In the genomic region with DNA sequence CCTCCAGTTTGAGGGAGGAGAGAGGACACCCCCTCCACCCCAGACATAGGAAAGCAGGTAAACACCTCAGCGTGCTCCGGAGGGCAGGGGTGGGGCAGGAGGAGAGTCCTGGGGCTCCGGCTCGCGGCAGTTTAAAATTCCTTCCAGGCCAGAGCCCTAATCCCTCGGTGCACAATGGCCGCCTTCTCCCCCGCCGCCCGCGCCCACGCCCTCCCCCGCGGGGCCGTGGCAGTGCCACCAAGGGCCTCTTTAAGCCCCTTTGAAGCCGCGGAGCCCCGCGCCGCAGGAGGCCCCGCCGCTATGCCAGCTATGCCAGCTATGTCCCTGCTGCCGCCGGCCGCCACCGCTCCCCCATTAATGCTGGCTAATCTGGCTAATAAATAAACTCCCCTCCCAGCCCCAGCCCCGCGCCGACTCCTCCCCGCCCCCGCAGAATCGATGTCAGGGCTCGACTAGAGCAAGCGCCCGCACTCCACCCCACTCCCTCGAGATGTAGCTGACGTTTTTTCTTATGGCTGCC, we compare ENCODE assay signal across 2 cellular contexts.
TF ChIP-seq lines count a peak whose summit lies in the region.

No MANE protein-coding gene starts in this region.

TF ChIP-seq in H1, 55 proteins besides CTCF, POLR2A, EP300 and RAD21 (continued from another document and continues in another):
- TF ChIP-seq EGR1 (IDR thresholded peaks at IDR 0.05; ENCODE audit: borderline replicate concordance, low read depth, low read length) (peak; percentile 79; the same call in 1 of the 2 replicates), SP1 (IDR thresholded peaks at IDR 0.05; ENCODE audit: low read depth, low read length) (0 out of 2 replicates have a peak, but pooled peaks have one; percentile 26), SP4 (IDR thresholded peaks at IDR 0.05; ENCODE audit: low read length) (no peak), BCL11A (IDR thresholded peaks at IDR 0.05; ENCODE audit: low read depth in 2 of 2, low read length in 2 of 2) (no peak), POLR2AphosphoS5 (IDR thresholded peaks at IDR 0.05; ENCODE audit: low read depth, low read length) (0 out of 2 replicates have a peak, but pooled peaks have one; percentile 2), CEBPB (IDR thresholded peaks at IDR 0.05; ENCODE audit: low read depth, low read length) (no peak), TEAD4 (IDR thresholded peaks at IDR 0.05; ENCODE audit: low read depth, low read length) (peak; percentile 100), CHD2 (IDR thresholded peaks at IDR 0.05; ENCODE audit: low read length) (no peak; the same call in 1 of the 2 replicates), ASH2L (IDR thresholded peaks at IDR 0.05; ENCODE audit: low read length) (no peak), BRCA1 (IDR thresholded peaks at IDR 0.05; ENCODE audit: low read depth, low read length) (no peak), SRF (IDR thresholded peaks at IDR 0.05; ENCODE audit: low read depth, low read length) (no peak), JUN (IDR thresholded peaks at IDR 0.05; ENCODE audit: low read depth, low read length) (no peak), TBP (IDR thresholded peaks at IDR 0.05; ENCODE audit: low read depth, low read length) (peak; percentile 38; the same call in 1 of the 2 replicates), HDAC2 (IDR thresholded peaks at IDR 0.05; ENCODE audit: borderline replicate concordance in 1 of 2, low read depth in 2 of 2, low read length in 2 of 2) (peak; percentile 91 to 97; a peak in 2 of 4 replicates), SAP30 (IDR thresholded peaks at IDR 0.05; ENCODE audit: insufficient read depth, insufficient replicate concordance, low read length) (no peak)
- TF ChIP-seq, protein P1, sequence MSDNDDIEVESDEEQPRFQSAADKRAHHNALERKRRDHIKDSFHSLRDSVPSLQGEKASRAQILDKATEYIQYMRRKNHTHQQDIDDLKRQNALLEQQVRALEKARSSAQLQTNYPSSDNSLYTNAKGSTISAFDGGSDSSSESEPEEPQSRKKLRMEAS (IDR thresholded peaks at IDR 0.05), result peak; percentile 22; the same call in 1 of the 2 replicates
- TF ChIP-seq, protein P2, sequence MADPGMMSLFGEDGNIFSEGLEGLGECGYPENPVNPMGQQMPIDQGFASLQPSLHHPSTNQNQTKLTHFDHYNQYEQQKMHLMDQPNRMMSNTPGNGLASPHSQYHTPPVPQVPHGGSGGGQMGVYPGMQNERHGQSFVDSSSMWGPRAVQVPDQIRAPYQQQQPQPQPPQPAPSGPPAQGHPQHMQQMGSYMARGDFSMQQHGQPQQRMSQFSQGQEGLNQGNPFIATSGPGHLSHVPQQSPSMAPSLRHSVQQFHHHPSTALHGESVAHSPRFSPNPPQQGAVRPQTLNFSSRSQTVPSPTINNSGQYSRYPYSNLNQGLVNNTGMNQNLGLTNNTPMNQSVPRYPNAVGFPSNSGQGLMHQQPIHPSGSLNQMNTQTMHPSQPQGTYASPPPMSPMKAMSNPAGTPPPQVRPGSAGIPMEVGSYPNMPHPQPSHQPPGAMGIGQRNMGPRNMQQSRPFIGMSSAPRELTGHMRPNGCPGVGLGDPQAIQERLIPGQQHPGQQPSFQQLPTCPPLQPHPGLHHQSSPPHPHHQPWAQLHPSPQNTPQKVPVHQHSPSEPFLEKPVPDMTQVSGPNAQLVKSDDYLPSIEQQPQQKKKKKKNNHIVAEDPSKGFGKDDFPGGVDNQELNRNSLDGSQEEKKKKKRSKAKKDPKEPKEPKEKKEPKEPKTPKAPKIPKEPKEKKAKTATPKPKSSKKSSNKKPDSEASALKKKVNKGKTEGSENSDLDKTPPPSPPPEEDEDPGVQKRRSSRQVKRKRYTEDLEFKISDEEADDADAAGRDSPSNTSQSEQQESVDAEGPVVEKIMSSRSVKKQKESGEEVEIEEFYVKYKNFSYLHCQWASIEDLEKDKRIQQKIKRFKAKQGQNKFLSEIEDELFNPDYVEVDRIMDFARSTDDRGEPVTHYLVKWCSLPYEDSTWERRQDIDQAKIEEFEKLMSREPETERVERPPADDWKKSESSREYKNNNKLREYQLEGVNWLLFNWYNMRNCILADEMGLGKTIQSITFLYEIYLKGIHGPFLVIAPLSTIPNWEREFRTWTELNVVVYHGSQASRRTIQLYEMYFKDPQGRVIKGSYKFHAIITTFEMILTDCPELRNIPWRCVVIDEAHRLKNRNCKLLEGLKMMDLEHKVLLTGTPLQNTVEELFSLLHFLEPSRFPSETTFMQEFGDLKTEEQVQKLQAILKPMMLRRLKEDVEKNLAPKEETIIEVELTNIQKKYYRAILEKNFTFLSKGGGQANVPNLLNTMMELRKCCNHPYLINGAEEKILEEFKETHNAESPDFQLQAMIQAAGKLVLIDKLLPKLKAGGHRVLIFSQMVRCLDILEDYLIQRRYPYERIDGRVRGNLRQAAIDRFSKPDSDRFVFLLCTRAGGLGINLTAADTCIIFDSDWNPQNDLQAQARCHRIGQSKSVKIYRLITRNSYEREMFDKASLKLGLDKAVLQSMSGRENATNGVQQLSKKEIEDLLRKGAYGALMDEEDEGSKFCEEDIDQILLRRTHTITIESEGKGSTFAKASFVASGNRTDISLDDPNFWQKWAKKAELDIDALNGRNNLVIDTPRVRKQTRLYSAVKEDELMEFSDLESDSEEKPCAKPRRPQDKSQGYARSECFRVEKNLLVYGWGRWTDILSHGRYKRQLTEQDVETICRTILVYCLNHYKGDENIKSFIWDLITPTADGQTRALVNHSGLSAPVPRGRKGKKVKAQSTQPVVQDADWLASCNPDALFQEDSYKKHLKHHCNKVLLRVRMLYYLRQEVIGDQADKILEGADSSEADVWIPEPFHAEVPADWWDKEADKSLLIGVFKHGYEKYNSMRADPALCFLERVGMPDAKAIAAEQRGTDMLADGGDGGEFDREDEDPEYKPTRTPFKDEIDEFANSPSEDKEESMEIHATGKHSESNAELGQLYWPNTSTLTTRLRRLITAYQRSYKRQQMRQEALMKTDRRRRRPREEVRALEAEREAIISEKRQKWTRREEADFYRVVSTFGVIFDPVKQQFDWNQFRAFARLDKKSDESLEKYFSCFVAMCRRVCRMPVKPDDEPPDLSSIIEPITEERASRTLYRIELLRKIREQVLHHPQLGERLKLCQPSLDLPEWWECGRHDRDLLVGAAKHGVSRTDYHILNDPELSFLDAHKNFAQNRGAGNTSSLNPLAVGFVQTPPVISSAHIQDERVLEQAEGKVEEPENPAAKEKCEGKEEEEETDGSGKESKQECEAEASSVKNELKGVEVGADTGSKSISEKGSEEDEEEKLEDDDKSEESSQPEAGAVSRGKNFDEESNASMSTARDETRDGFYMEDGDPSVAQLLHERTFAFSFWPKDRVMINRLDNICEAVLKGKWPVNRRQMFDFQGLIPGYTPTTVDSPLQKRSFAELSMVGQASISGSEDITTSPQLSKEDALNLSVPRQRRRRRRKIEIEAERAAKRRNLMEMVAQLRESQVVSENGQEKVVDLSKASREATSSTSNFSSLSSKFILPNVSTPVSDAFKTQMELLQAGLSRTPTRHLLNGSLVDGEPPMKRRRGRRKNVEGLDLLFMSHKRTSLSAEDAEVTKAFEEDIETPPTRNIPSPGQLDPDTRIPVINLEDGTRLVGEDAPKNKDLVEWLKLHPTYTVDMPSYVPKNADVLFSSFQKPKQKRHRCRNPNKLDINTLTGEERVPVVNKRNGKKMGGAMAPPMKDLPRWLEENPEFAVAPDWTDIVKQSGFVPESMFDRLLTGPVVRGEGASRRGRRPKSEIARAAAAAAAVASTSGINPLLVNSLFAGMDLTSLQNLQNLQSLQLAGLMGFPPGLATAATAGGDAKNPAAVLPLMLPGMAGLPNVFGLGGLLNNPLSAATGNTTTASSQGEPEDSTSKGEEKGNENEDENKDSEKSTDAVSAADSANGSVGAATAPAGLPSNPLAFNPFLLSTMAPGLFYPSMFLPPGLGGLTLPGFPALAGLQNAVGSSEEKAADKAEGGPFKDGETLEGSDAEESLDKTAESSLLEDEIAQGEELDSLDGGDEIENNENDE (IDR thresholded peaks at IDR 0.05; ENCODE audit: insufficient replicate concordance, low read length), result no peak

TF ChIP-seq in neural cell, 6 proteins besides CTCF, POLR2A, EP300 and RAD21 (continued from another document):
- TF ChIP-seq, protein P3, sequence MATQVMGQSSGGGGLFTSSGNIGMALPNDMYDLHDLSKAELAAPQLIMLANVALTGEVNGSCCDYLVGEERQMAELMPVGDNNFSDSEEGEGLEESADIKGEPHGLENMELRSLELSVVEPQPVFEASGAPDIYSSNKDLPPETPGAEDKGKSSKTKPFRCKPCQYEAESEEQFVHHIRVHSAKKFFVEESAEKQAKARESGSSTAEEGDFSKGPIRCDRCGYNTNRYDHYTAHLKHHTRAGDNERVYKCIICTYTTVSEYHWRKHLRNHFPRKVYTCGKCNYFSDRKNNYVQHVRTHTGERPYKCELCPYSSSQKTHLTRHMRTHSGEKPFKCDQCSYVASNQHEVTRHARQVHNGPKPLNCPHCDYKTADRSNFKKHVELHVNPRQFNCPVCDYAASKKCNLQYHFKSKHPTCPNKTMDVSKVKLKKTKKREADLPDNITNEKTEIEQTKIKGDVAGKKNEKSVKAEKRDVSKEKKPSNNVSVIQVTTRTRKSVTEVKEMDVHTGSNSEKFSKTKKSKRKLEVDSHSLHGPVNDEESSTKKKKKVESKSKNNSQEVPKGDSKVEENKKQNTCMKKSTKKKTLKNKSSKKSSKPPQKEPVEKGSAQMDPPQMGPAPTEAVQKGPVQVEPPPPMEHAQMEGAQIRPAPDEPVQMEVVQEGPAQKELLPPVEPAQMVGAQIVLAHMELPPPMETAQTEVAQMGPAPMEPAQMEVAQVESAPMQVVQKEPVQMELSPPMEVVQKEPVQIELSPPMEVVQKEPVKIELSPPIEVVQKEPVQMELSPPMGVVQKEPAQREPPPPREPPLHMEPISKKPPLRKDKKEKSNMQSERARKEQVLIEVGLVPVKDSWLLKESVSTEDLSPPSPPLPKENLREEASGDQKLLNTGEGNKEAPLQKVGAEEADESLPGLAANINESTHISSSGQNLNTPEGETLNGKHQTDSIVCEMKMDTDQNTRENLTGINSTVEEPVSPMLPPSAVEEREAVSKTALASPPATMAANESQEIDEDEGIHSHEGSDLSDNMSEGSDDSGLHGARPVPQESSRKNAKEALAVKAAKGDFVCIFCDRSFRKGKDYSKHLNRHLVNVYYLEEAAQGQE (IDR thresholded peaks at IDR 0.05; ENCODE audit: borderline replicate concordance), result peak; percentile 7
- TF ChIP-seq MXI1 (conservative IDR thresholded peaks at IDR 0.05; ENCODE audit: poor library complexity, severe bottlenecking), result no peak
TF ChIP-seq in neural cell: peak in this region for 1.
